29 cellular contexts compared by ENCODE assay signal in the genomic region with DNA sequence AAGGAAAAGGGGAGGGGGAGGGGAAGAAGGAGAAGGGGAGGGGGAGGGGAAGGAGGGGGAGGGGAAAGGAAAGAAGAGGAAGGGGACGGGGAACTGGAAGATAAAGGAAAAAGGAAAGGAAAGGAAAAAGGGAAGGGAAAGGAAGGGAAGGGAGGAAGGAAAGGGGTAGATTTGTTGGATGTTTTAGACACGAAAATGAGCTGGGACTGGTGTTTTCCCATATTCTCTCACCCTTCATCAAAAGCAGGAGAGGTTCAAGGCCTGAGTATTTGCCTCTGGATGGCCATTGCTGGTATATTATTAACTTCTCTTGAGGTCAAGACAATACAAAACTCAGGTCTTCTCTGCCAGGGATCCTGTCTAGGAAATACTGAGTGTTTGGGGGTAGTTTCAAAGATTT.
"Had no signal": no experiment of that assay in that cellular context is flagged by ENCODE, and none has a peak within 500 bp of the region (broad histone marks: within the 10 kb centered on the region; RNA-seq: fewer than 3 reads in every experiment).

No MANE protein-coding gene starts in this region.

- H3K4me3 Mint-ChIP-seq: dendritic cell treated with granulocyte-macrophage colony-stimulating factor and Interleukin-4, amounts not matched to agents 40 ng/mL and 50 ng/mL, for 4 days; effector memory CD8-positive, alpha-beta T cell; endodermal cell had no signal

- H3K36me3 ChIP-seq: colonic mucosa, esophagus muscularis mucosa, esophagus squamous epithelium, gastrocnemius medialis, gastroesophageal sphincter, heart left ventricle, heart right ventricle had no signal

- FAIRE-seq: colon, endometrium, endothelial cell of umbilical vein, frontal cortex had no signal

- H3K9me3 ChIP-seq: colonic mucosa, esophagus muscularis mucosa, esophagus squamous epithelium, gastrocnemius medialis, gastroesophageal sphincter, heart left ventricle, heart right ventricle had no signal

- H3K9me3 Mint-ChIP-seq: dendritic cell treated with granulocyte-macrophage colony-stimulating factor and Interleukin-4, amounts not matched to agents 40 ng/mL and 50 ng/mL, for 4 days had no signal

- H3K27me3 Mint-ChIP-seq: dendritic cell treated with granulocyte-macrophage colony-stimulating factor and Interleukin-4, amounts not matched to agents 40 ng/mL and 50 ng/mL, for 4 days; effector memory CD8-positive, alpha-beta T cell had no signal

- H3K27ac ChIP-seq: colonic mucosa, coronary artery, dorsolateral prefrontal cortex, epithelial cell of prostate, esophagus muscularis mucosa, esophagus squamous epithelium, foreskin keratinocyte, gastrocnemius medialis, gastroesophageal sphincter, heart left ventricle, heart right ventricle had no signal

- H3K4me3 ChIP-seq: colonic mucosa, coronary artery, dorsolateral prefrontal cortex, esophagus muscularis mucosa, esophagus squamous epithelium, gastrocnemius medialis, gastroesophageal sphincter, heart left ventricle, heart right ventricle had no signal

- H3K4me1 ChIP-seq: colonic mucosa, esophagus muscularis mucosa, gastrocnemius medialis, gastroesophageal sphincter, heart left ventricle, heart right ventricle had no signal

- DNase-seq: colonic mucosa; cortex of kidney; dermis blood vessel endothelial cell; dorsolateral prefrontal cortex; effector CD4-positive, alpha-beta T cell; effector CD8-positive, alpha-beta T cell; effector memory CD4-positive, alpha-beta T cell; effector memory CD8-positive, alpha-beta T cell; endodermal cell; erythroblast; esophagus squamous epithelium; foreskin fibroblast; foreskin keratinocyte; foreskin melanocyte; gastrocnemius medialis; glutamatergic neuron; head of caudate nucleus; heart left ventricle; heart right ventricle had no signal

- H3K27ac Mint-ChIP-seq: dendritic cell treated with granulocyte-macrophage colony-stimulating factor and Interleukin-4, amounts not matched to agents 40 ng/mL and 50 ng/mL, for 4 days; effector memory CD8-positive, alpha-beta T cell; endodermal cell had no signal

- ATAC-seq: effector memory CD8-positive, alpha-beta T cell; esophagus mucosa; foreskin keratinocyte; gastrocnemius medialis; gastroesophageal sphincter; heart left ventricle; heart right ventricle had no signal

- H3K27me3 ChIP-seq: colonic mucosa, dorsolateral prefrontal cortex, esophagus muscularis mucosa, esophagus squamous epithelium, foreskin keratinocyte, gastrocnemius medialis, gastroesophageal sphincter, heart left ventricle, heart right ventricle had no signal
